ENCODE assay signal across 30 cellular contexts in genomic region chr9:106502930-106503329, GRCh38.
"Had no signal": no experiment of that assay in that cellular context is flagged by ENCODE, and none has a peak within 500 bp of the region (broad histone marks: within the 10 kb centered on the region; RNA-seq: fewer than 3 reads in every experiment).

No MANE protein-coding gene starts in this region.

- H3K4me3 ChIP-seq: adrenal gland, body of pancreas, breast epithelium had no signal

- ATAC-seq: activated CD8-positive, alpha-beta T cell treated with anti-CD3 and anti-CD28 coated beads for 36 hours; activated T-cell treated with anti-CD3 and anti-CD28 coated beads, Interleukin-2, amount 50 U/mL, for 4 hours; activated T-helper 17 cell treated with anti-CD3 and anti-CD28 coated beads, Interleukin-2, amount 50 U/mL, for 72 hours; body of pancreas had no signal

- H3K36me3 ChIP-seq: adrenal gland, brain microvascular endothelial cell, breast epithelium had no signal

- H3K9me3 ChIP-seq: adrenal gland, body of pancreas, breast epithelium had no signal

- H3K27me3 ChIP-seq: adrenal gland, body of pancreas, brain microvascular endothelial cell, breast epithelium had no signal

- H3K4me1 ChIP-seq: adrenal gland, body of pancreas, breast epithelium had no signal

- DNase-seq: activated B cell treated with CpG ODN at 0.5 μM for 24 hours; activated CD4-positive, alpha-beta memory T cell treated with anti-CD3 and anti-CD28 coated beads for 36 hours; activated CD4-positive, alpha-beta T cell treated with anti-CD3 and anti-CD28 coated beads for 4 hours; activated CD4-positive, alpha-beta T cell treated with anti-CD3 and anti-CD28 coated beads, Interleukin-2, amount 10 ng/mL, durations not matched to agents 24 days and 14 days; activated CD4-positive, alpha-beta T cell treated with anti-CD3 and anti-CD28 coated beads, Interleukin-2, amount 50 U/mL, for 1 hour; activated CD4-positive, alpha-beta T cell treated with anti-CD3 and anti-CD28 coated beads, Interleukin-2, amount 50 U/mL, for 4 hours; activated CD4-positive, CD25-positive, alpha-beta regulatory T cell treated with anti-CD3 and anti-CD28 coated beads, Interleukin-2, amount 50 U/mL, for 72 hours; activated CD8-positive, alpha-beta memory T cell treated with anti-CD3 and anti-CD28 coated beads, Interleukin-2, amount 50 U/mL, for 4 hours; activated CD8-positive, alpha-beta T cell treated with anti-CD3 and anti-CD28 coated beads for 36 hours; activated effector memory CD4-positive, alpha-beta T cell treated with anti-CD3 and anti-CD28 coated beads, Interleukin-2, amount 50 U/mL, for 16 hours; activated gamma-delta T cell treated with Interleukin-2 at 50 U/mL for 16 hours; activated naive CD4-positive, alpha-beta T cell; activated naive CD4-positive, alpha-beta T cell treated with anti-CD3 and anti-CD28 coated beads for 36 hours; activated naive CD4-positive, alpha-beta T cell treated with anti-CD3 and anti-CD28 coated beads, Interleukin-2, amount 50 U/mL, for 16 hours; activated naive CD8-positive, alpha-beta T cell treated with anti-CD3 and anti-CD28 coated beads for 36 hours; activated T-cell treated with anti-CD3 and anti-CD28 coated beads for 4 hours; activated T-cell treated with anti-CD3 and anti-CD28 coated beads, Interleukin-2, amount 50 U/mL, for 1 hour; activated T-cell treated with anti-CD3 and anti-CD28 coated beads, Interleukin-2, amount 50 U/mL, for 4 hours; activated T-cell treated with anti-CD3 and anti-CD28 coated beads, Interleukin-2, amount 50 U/mL, for 72 hours; adrenal gland; amniotic stem cell; aorta; body of pancreas; brain microvascular endothelial cell; central memory CD4-positive, alpha-beta T cell; T-helper 2 cell; T-helper 9 cell had no signal

- H3K27ac ChIP-seq: adrenal gland, body of pancreas, brain microvascular endothelial cell, breast epithelium, VCaP had no signal
